ENCODE assay signal across 21 cellular contexts in genomic region chr21:36722370-36723368, GRCh38. TPM values are rescaled to one million over a fixed set of nuclear protein-coding genes. Genes with fewer than 3 reads are reported as not detected.
"Had no signal": no experiment of that assay in that cellular context is flagged by ENCODE, and none has a peak within 500 bp of the region (broad histone marks: within the 10 kb centered on the region; RNA-seq: fewer than 3 reads in every experiment).

No MANE protein-coding gene starts in this region.

- H3K4me1 ChIP-seq: gastroesophageal sphincter, right atrium auricular region, testis had no signal

- ATAC-seq: activated naive CD8-positive, alpha-beta T cell treated with anti-CD3 and anti-CD28 coated beads, Interleukin-2, amount 50 U/mL, for 24 hours; activated T-cell treated with anti-CD3 and anti-CD28 coated beads, Interleukin-2, amount 50 U/mL, for 72 hours; gastroesophageal sphincter; left colon; naive thymus-derived CD4-positive, alpha-beta T cell; stimulated activated memory B cell treated with anti-CD40 and anti-IgM and Interleukin-4, amounts not matched to agents 10 μg/mL and 1 μg/mL and 100 μg/mL, for 72 hours had no signal

- H3K36me3 ChIP-seq: gastroesophageal sphincter, right atrium auricular region had no signal

- H3K27me3 ChIP-seq: right atrium auricular region, testis had no signal

- DNase-seq: activated CD4-positive, alpha-beta memory T cell treated with anti-CD3 and anti-CD28 coated beads, Interleukin-2, amount 10 ng/mL, durations not matched to agents 7 days and 5 days; activated CD4-positive, alpha-beta T cell treated with anti-CD3 and anti-CD28 coated beads for 48 hours; activated CD4-positive, CD25-positive, alpha-beta regulatory T cell; activated gamma-delta T cell; activated naive CD4-positive, alpha-beta T cell treated with anti-CD3 and anti-CD28 coated beads, Interleukin-2, amount 50 U/mL, for 16 hours; activated naive CD8-positive, alpha-beta T cell treated with anti-CD3 and anti-CD28 coated beads, Interleukin-2, amount 50 U/mL, for 24 hours; activated T-cell treated with anti-CD3 and anti-CD28 coated beads, Interleukin-2, amount 50 U/mL, for 72 hours; cortex of kidney; islet precursor cell; left colon; mesendoderm; naive thymus-derived CD4-positive, alpha-beta T cell; stimulated activated CD4-positive, alpha-beta T cell treated with anti-CD3 and anti-CD28 coated beads, Interleukin-2, amount 100 ng/mL, for 24 hours; testis had no signal

- H3K9me3 ChIP-seq: gastroesophageal sphincter, right atrium auricular region, testis had no signal

- H3K4me3 ChIP-seq: gastroesophageal sphincter, right atrium auricular region, skin epidermis, testis had no signal

- H3K27ac ChIP-seq: epithelial cell of prostate, gastroesophageal sphincter, right atrium auricular region, skin epidermis, testis had no signal

RNA-seq across cellular contexts. Expression of gene SIM2, which starts 23.8 kb away (rescaled TPM):
- total RNA-seq: cerebellum, neural crest cell, right atrium auricular region had no signal
- polyA plus RNA-seq: naive thymus-derived CD4-positive, alpha-beta T cell had no signal
